In genomic region chr2:6917761-6918421, GRCh38 we compare ENCODE assay signal across 8 cellular contexts. TPM values are rescaled to one million over a fixed set of nuclear protein-coding genes. Genes with fewer than 3 reads are reported as not detected.
DNase-seq lines count a peak whose midpoint lies in the region; ATAC-seq and TF ChIP-seq lines count a peak whose summit lies in the region.

No MANE protein-coding gene starts in this region.

- peak overlapping the region; percentile 54 for H3K9ac ChIP-seq in endocrine pancreas (ENCODE audit: control insufficient read depth, insufficient read depth, low read length)

- BruUV-seq in Panc1 (replicated peaks; lab: Mats Ljungman, UMichigan) = no TSS peak

- no peak overlapping the region for H3K27ac Mint-ChIP-seq in nephron

- peaks cover 40% of the 10 kb centered on the region for H3K4me1 Mint-ChIP-seq in nephron

- H3K4me3 ChIP-seq in GM08714 (ENCODE audit: low read length) = peak overlapping the region; percentile 85
- H3K4me3 ChIP-seq in Panc1 (ENCODE audit: low read depth in 2 of 2, low read length in 2 of 2) = peak overlapping the region; percentile 59 to 63
- no peak overlapping the region for H3K4me3 ChIP-seq in endocrine pancreas (ENCODE audit: control insufficient read depth, insufficient read depth, low read length)

- CTCF ChIA-PET in Panc1 (lab: Charles Lee) = interaction anchor here (0.6 to 0.7 kb wide), 4 partner anchors 10 to 1902 kb away, joined by 6 to 10 read pairs (median 6); no protein-coding TSS in a partner anchor

- TF ChIP-seq CTCF in Panc1 (IDR thresholded peaks at IDR 0.05) (no peak), nephron (IDR thresholded peaks at IDR 0.05; ENCODE audit: unreplicated experiment in 3 of 3) (no peak), GM13977 (IDR thresholded peaks at IDR 0.05; ENCODE audit: extremely low read depth, insufficient read depth, missing control alignments) (no peak)

- peaks cover 8% of the 10 kb centered on the region for H3K36me3 Mint-ChIP-seq in nephron (ENCODE audit: low read depth)

- peaks cover 4% of the 10 kb centered on the region for H3K27me3 Mint-ChIP-seq in nephron (ENCODE audit: low read depth)

- no peak overlapping the region for H3K27ac ChIP-seq in Panc1 (ENCODE audit: low read length)

- H3K36me3 ChIP-seq in Panc1 (ENCODE audit: control insufficient read depth, insufficient read depth, low read length) (no peaks in the 10 kb centered on the region), endocrine pancreas (ENCODE audit: control insufficient read depth, insufficient read depth, low read length) (no peaks in the 10 kb centered on the region)

- no peaks in the 10 kb centered on the region for H3K9me3 Mint-ChIP-seq in nephron

- intact Hi-C loops in Panc1 (cut with micrococcal nuclease; ENCODE audit: unreplicated experiment) = no loop called here

- in situ Hi-C loops in Panc1 (cut with HindIII; ENCODE audit: low pct_unique_long_range_greater_than_20kb, low sequenced_read_pairs) = no loop called here
- in situ Hi-C loops in GM13977 (cut with MboI; ENCODE audit: low pct_unique_long_range_greater_than_20kb, low sequenced_read_pairs, unreplicated experiment) = no loop called here
- in situ Hi-C loops in ACHN (cut with HindIII; ENCODE audit: low pct_ligation_motif_present, low pct_unique_long_range_greater_than_20kb, low sequenced_read_pairs) = no loop called here

- no peak for DNase-seq in Panc1 (ENCODE audit: low read depth, low spot score)
- DNase-seq in iPS-NIHi11 (ENCODE audit: low spot score) = no peak
- no peak for DNase-seq in GM13977 (ENCODE audit: low spot score)
- DNase-seq in ACHN = no peak

- POLR2A ChIA-PET in Panc1 (lab: Charles Lee) = interaction anchor here (0.6 kb wide), 1 partner anchor 1937 kb away, joined by 10 read pairs; no protein-coding TSS in a partner anchor

- H3K4me1 ChIP-seq in Panc1 (ENCODE audit: control insufficient read depth, insufficient read depth, low read length) (no peaks in the 10 kb centered on the region; the same call in 1 of the 2 replicates), endocrine pancreas (ENCODE audit: control insufficient read depth, insufficient read depth, low read length) (no peaks in the 10 kb centered on the region)

- peak overlapping the region; percentile 84 to 85 (median 84) for H3K4me3 Mint-ChIP-seq in nephron

- ATAC-seq in GM21786 (IDR thresholded peaks at IDR 0.05; ENCODE audit: unreplicated experiment) (peak; percentile 26), Panc1 (peak; percentile 80)

- no peaks in the 10 kb centered on the region for H3K9me3 ChIP-seq in Panc1 (ENCODE audit: control insufficient read depth, insufficient read depth, low read depth, low read length)
- H3K9me3 ChIP-seq in endocrine pancreas (ENCODE audit: control insufficient read depth, low read length) = no peaks in the 10 kb centered on the region

- no peaks in the 10 kb centered on the region for H3K27me3 ChIP-seq in Panc1 (ENCODE audit: control insufficient read depth, insufficient read depth, low read length)
- H3K27me3 ChIP-seq in endocrine pancreas (ENCODE audit: control insufficient read depth, insufficient read depth, low read length) = no peaks in the 10 kb centered on the region

RNA-seq across cellular contexts. Expression of gene RNF144A, which starts 0.7 kb away (rescaled TPM):
- total RNA-seq in Panc1 (2021; ENCODE audit: unreplicated experiment) = 5.4 TPM
- polyA plus RNA-seq in Panc1 (2012; ENCODE audit: insufficient read length) = 8.8 TPM

RNA-seq across cellular contexts. Expression of gene RSAD2, which starts 40.3 kb away (rescaled TPM):
- 0.44 TPM for total RNA-seq in Panc1 (2021; ENCODE audit: unreplicated experiment)
- not detected for polyA plus RNA-seq in Panc1 (2012; ENCODE audit: insufficient read length)

RNA-seq across cellular contexts. Expression of gene CMPK2, which starts 52.2 kb away (rescaled TPM):
- total RNA-seq in Panc1 (2021; ENCODE audit: unreplicated experiment) = 0.80 TPM
- polyA plus RNA-seq in Panc1 (2012; ENCODE audit: insufficient read length) = 0.28 TPM
